Comparison of ENCODE assay signal across 7 cellular contexts in the genomic region with DNA sequence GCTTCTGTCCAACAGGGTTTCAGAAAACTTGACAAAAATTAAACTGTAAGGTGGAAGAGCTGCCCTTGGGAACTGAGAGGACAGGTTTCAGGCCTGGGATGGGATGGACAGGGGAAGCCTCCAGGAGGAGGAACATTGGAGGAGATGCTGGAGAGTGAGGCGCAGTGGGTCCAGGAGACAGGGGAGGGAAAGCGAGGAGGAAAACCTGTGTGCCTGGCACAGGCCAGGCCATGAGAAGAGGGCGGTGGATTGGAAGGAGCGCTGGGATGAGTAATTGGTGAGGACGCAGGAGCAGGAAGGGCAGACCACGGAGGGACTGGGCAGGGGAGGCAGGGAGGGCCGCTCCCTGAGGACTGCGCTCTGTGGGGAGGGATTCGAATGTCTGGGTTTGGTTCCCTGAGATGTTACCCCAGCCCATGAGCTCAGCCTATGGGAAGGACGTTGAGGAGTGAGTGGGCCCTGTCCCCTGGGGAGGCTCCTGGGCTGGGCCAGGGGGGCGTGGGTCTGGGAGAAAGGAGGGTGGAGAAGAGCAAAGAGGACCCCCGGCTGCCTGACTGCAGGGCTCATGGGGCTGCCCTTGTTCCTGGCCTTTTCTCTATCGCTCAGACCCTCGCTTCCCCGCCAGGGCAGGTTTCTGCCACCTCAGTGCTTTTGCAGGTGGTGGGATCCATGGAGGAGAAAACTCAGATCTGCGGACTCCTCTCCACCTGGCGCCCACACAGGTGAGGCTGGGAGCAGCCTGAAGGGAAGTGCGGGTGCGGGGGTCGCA.
DNase-seq lines count a peak whose midpoint lies in the region; ATAC-seq, FAIRE-seq and TF ChIP-seq lines count a peak whose summit lies in the region.
"Not testable (repeated sequence)": the region's sequence is repeated elsewhere in the genome, so short reads cannot be mapped to it uniquely, and the experiment has no call there.

No MANE protein-coding gene starts in this region.

- not testable (repeated sequence) for H3K9me3 ChIP-seq in RWPE2 (ENCODE audit: severe bottlenecking); iPS-18a (ENCODE audit: control insufficient read depth, low read depth, low read length); kidney (ENCODE audit: control insufficient read depth in 1 of 2, low read length in 2 of 2)

- intact Hi-C loops in kidney (cut with DNase I): not testable (repeated sequence)

- not testable (repeated sequence) for H3K27me3 Mint-ChIP-seq in endothelial cell (ENCODE audit: unreplicated experiment); nephron (ENCODE audit: low read depth)

- TF ChIP-seq CTCF in RWPE2 (IDR thresholded peaks at IDR 0.05; ENCODE audit: poor library complexity, severe bottlenecking); endothelial cell (IDR thresholded peaks at IDR 0.05; ENCODE audit: unreplicated experiment); kidney (IDR thresholded peaks at IDR 0.05; ENCODE audit: borderline replicate concordance, extremely low read depth, insufficient read depth); nephron (IDR thresholded peaks at IDR 0.05; ENCODE audit: unreplicated experiment in 3 of 3): not testable (repeated sequence)

- H3K4me1 ChIP-seq in RWPE2 (ENCODE audit: insufficient read depth, poor library complexity, severe bottlenecking); iPS-18a (ENCODE audit: control insufficient read depth, low read depth, low read length); kidney (ENCODE audit: control insufficient read depth in 1 of 2, insufficient read depth in 1 of 2, low read depth in 1 of 2, low read length in 2 of 2): not testable (repeated sequence)

- DNase-seq in H7 (peak; percentile 32), kidney (peak; percentile 43), retina (peak; percentile 34)
- not testable (repeated sequence) for DNase-seq in RWPE2 (ENCODE audit: low spot score); endothelial cell (ENCODE audit: low spot score)

- not testable (repeated sequence) for H3K27ac Mint-ChIP-seq in endothelial cell (ENCODE audit: unreplicated experiment); nephron

- not testable (repeated sequence) for H3K36me3 ChIP-seq in H7 (replicated peaks; ENCODE audit: control insufficient read depth, insufficient read depth, low read length); RWPE2 (ENCODE audit: low read depth); iPS-18a (ENCODE audit: control insufficient read depth, low read depth, low read length); kidney (ENCODE audit: control insufficient read depth in 1 of 2, insufficient read depth in 2 of 2, low read length in 2 of 2)

- H3K9ac ChIP-seq in iPS-18a (ENCODE audit: low read length); kidney (ENCODE audit: low read length in 2 of 2): not testable (repeated sequence)

- peak; percentile 23; the same call in 1 of the 3 replicates for ATAC-seq in RWPE2 (ENCODE audit: low read depth)

- not testable (repeated sequence) for H3K27me3 ChIP-seq in H7 (ENCODE audit: control insufficient read depth, insufficient read depth, low read length); RWPE2 (ENCODE audit: insufficient read depth, poor library complexity, severe bottlenecking); iPS-18a (ENCODE audit: control insufficient read depth, insufficient read depth, low read length)

- H3K4me1 Mint-ChIP-seq in endothelial cell (ENCODE audit: unreplicated experiment); nephron: not testable (repeated sequence)

- H3K4me3 ChIP-seq in H7 (ENCODE audit: insufficient read depth, low read depth, low read length): peak overlapping the region; percentile 30
- H3K4me3 ChIP-seq in RWPE2 (ENCODE audit: severe bottlenecking); kidney (ENCODE audit: low read length in 2 of 2): not testable (repeated sequence)
- H3K4me3 ChIP-seq in iPS-18a (ENCODE audit: low read length): peak overlapping the region; percentile 24

- not testable (repeated sequence) for H3K27ac ChIP-seq in RWPE2 (ENCODE audit: poor library complexity, severe bottlenecking); iPS-18a (ENCODE audit: low read length); kidney (ENCODE audit: low read depth in 2 of 2, low read length in 2 of 2)

- H3K4me3 Mint-ChIP-seq in endothelial cell (ENCODE audit: unreplicated experiment) (peak overlapping the region; percentile 52), nephron (peak overlapping the region; percentile 76 to 78 (median 76))

- not testable (repeated sequence) for H3K36me3 Mint-ChIP-seq in endothelial cell (ENCODE audit: low read depth, unreplicated experiment); nephron (ENCODE audit: low read depth)

- H3K9me3 Mint-ChIP-seq in endothelial cell (ENCODE audit: unreplicated experiment); nephron: not testable (repeated sequence)

- FAIRE-seq in kidney (lab: Jason Lieb, UNC): not testable (repeated sequence)
